ENCODE assay signal across 11 cellular contexts in the genomic region with DNA sequence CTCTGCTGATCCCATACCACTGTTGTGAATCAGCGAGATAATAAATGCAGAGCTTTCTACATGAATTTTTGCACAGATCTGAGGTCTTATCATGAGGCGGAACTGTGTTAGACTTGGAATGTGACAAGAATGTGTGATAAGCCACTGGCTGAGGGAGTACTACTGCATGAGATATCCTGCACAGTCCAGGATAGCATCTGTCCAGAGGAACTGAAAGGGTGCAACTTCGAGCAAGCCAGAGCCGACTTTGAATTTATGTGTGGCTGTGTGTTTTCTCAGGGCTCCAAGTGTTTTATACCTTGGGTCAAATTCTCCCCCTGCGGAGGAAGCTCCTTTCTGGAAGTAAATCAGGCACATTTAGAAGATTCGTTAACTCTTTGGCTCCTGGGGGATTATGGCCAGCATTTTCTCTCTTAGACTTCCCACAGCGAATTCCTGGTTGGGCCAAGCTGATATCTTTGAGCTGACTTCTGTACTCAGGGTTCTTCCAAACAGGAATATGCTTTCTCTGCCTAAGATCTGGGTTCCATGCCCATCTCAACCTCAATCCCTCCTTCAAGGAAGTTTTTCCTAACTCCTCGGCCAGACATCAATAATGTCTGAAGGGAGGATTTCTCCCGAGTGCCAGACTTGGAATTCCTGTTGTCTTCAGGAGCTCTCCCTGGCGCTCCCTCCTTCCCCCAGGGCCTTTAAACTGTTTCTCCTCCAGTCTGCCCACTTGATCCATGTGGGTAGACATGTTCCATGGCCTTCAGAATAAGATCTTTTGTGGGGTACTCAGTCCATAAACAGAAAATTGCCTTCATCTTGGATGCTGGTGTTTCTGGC. TPM values are rescaled to one million over a fixed set of nuclear protein-coding genes. Genes with fewer than 3 reads are reported as not detected.
DNase-seq lines count a peak whose midpoint lies in the region; ATAC-seq, FAIRE-seq and TF ChIP-seq lines count a peak whose summit lies in the region.
"Had no signal": no experiment of that assay in that cellular context is flagged by ENCODE, and none has a peak within 500 bp of the region (broad histone marks: within the 10 kb centered on the region; RNA-seq: fewer than 3 reads in every experiment).

No MANE protein-coding gene starts in this region.

- FAIRE-seq in pancreas (lab: Jason Lieb, UNC) = no peak

- DNase-seq in A172 (ENCODE audit: low spot score) (peak; percentile 92), LHCN-M2 (ENCODE audit: low read depth) (peak; percentile 59), chondrocyte (ENCODE audit: low spot score) (no peak), NCI-H748 treated with DMSO at 0.1 percent for 48 hours (lab: John Stamatoyannopoulos, UW) (no peak), pancreas (no peak)
- no peak for DNase-seq in activated naive CD8-positive, alpha-beta T cell treated with anti-CD3 and anti-CD28 coated beads, Interleukin-2, amount 50 U/mL, for 24 hours
- DNase-seq: T-helper 2 cell had no signal

- 69 to 77% methylated on average over 8 to 10 of the region's 10 CpGs for WGBS in mesodermal cell (ENCODE audit: insufficient coverage in 2 of 2), 2 experiments
- 53 to 57% methylated on average over 10 of the region's 10 CpGs for WGBS in pancreas, 2 donors

- no peaks in the 10 kb centered on the region for H3K27me3 ChIP-seq in pancreas
- H3K27me3 ChIP-seq: tibial nerve had no signal

- H3K4me1 Mint-ChIP-seq in chondrocyte (ENCODE audit: low read depth) = peaks cover 56% of the 10 kb centered on the region
- peaks cover 39% of the 10 kb centered on the region for H3K4me1 Mint-ChIP-seq in activated naive CD8-positive, alpha-beta T cell treated with anti-CD3 and anti-CD28 coated beads, Interleukin-2, amount 50 U/mL, for 24 hours

- no peaks in the 10 kb centered on the region for H3K9me3 Mint-ChIP-seq in chondrocyte (ENCODE audit: low read depth)
- H3K9me3 Mint-ChIP-seq in activated naive CD8-positive, alpha-beta T cell treated with anti-CD3 and anti-CD28 coated beads, Interleukin-2, amount 50 U/mL, for 24 hours = no peaks in the 10 kb centered on the region

- H3K27me3 Mint-ChIP-seq in chondrocyte (ENCODE audit: low read depth) = no peaks in the 10 kb centered on the region
- H3K27me3 Mint-ChIP-seq in activated naive CD8-positive, alpha-beta T cell treated with anti-CD3 and anti-CD28 coated beads, Interleukin-2, amount 50 U/mL, for 24 hours = peaks cover 52% of the 10 kb centered on the region

- ATAC-seq in HG03196 (IDR thresholded peaks at IDR 0.05; ENCODE audit: unreplicated experiment) (no peak), pancreas (no peak)
- ATAC-seq in activated naive CD8-positive, alpha-beta T cell treated with anti-CD3 and anti-CD28 coated beads, Interleukin-2, amount 50 U/mL, for 24 hours = no peak
- ATAC-seq: gastroesophageal sphincter had no signal

- no peak for TF ChIP-seq CTCF in chondrocyte (IDR thresholded peaks at IDR 0.05)
- no peak for TF ChIP-seq CTCF in pancreas (IDR thresholded peaks at IDR 0.05)

- H3K27ac Mint-ChIP-seq in chondrocyte (ENCODE audit: unreplicated experiment) = peak overlapping the region; percentile 18
- H3K27ac Mint-ChIP-seq in activated naive CD8-positive, alpha-beta T cell treated with anti-CD3 and anti-CD28 coated beads, Interleukin-2, amount 50 U/mL, for 24 hours = no peak overlapping the region

- peak overlapping the region; percentile 95 for H3K27ac ChIP-seq in mesodermal cell (ENCODE audit: low read depth, low read length, severe bottlenecking)
- peak overlapping the region in 1 of 4 donors; percentile 3 for H3K27ac ChIP-seq in pancreas
- H3K27ac ChIP-seq: gastroesophageal sphincter had no signal

- intact Hi-C loops in pancreas (cut with DNase I) = no loop called here

- no peaks in the 10 kb centered on the region for H3K36me3 Mint-ChIP-seq in chondrocyte (ENCODE audit: low read depth)
- H3K36me3 Mint-ChIP-seq in activated naive CD8-positive, alpha-beta T cell treated with anti-CD3 and anti-CD28 coated beads, Interleukin-2, amount 50 U/mL, for 24 hours (ENCODE audit: low read depth) = peaks cover 5% of the 10 kb centered on the region

- H3K36me3 ChIP-seq in mesodermal cell (ENCODE audit: control insufficient read depth, insufficient read depth, low read length) = peaks cover 8% of the 10 kb centered on the region
- no peaks in the 10 kb centered on the region for H3K36me3 ChIP-seq in pancreas
- H3K36me3 ChIP-seq: gastroesophageal sphincter, tibial nerve had no signal

- H3K4me3 ChIP-seq in mesodermal cell (ENCODE audit: extremely low read depth, insufficient read depth, low read length, poor library complexity, severe bottlenecking) (no peak overlapping the region), pancreas (no peak overlapping the region)

- H3K4me1 ChIP-seq in mesodermal cell (ENCODE audit: control insufficient read depth, insufficient read depth, low read length, poor library complexity, severe bottlenecking) (peaks cover 33% of the 10 kb centered on the region), pancreas (peaks cover 4 to 40% (median 9%) of the 10 kb centered on the region in 3 donors)

- H3K4me3 Mint-ChIP-seq in chondrocyte (ENCODE audit: unreplicated experiment) = no peak overlapping the region
- H3K4me3 Mint-ChIP-seq in activated naive CD8-positive, alpha-beta T cell treated with anti-CD3 and anti-CD28 coated beads, Interleukin-2, amount 50 U/mL, for 24 hours = no peak overlapping the region

- H3K9me3 ChIP-seq in mesodermal cell (ENCODE audit: control insufficient read depth, low read length) (no peaks in the 10 kb centered on the region), pancreas (no peaks in the 10 kb centered on the region)
- H3K9me3 ChIP-seq: gastroesophageal sphincter had no signal

RNA-seq across cellular contexts. Expression of a gene that starts 2.5 kb away (rescaled TPM):
- total RNA-seq in A172 (2014; rRNA removed; shearing (Covaris generic)) = not detected in 2 replicates
- total RNA-seq in LHCN-M2 (2014; rRNA removed) (197 and 202 TPM in 2 replicates), chondrocyte (43.2 to 62.1 TPM (median 58.1 TPM) in 3 replicates), pancreas (10 to 100 TPM; 23.5 to 56.4 (median 33.0) TPM)
- polyA plus RNA-seq in LHCN-M2 (2012) = 289 TPM
- 734 TPM for polyA plus RNA-seq in mesodermal cell (2013, experiment 1 of 2)
- 918 TPM for polyA plus RNA-seq in mesodermal cell (2013, experiment 2 of 2)
- polyA plus RNA-seq in pancreas = 10 to 100 TPM; 17.0 to 21.2 TPM

RNA-seq across cellular contexts. Expression of a gene that starts 48.5 kb away (rescaled TPM):
- total RNA-seq in A172 (2014; rRNA removed; shearing (Covaris generic)) = 15.9 and 21.3 TPM in 2 replicates
- total RNA-seq in LHCN-M2 (2014; rRNA removed) (33.3 and 34.8 TPM in 2 replicates), chondrocyte (10.3 to 13.9 TPM (median 10.4 TPM) in 3 replicates), pancreas (10 to 100 TPM in 1 of 6 donors, 1 to 10 TPM in 5; 3.5 to 10.3 (median 4.5) TPM)
- polyA plus RNA-seq in LHCN-M2 (2012) = 23.8 TPM
- 27.6 TPM for polyA plus RNA-seq in mesodermal cell (2013, experiment 1 of 2)
- 23.6 TPM for polyA plus RNA-seq in mesodermal cell (2013, experiment 2 of 2)
- 1 to 10 TPM; 1.8 to 4.9 TPM for polyA plus RNA-seq in pancreas

Comparison
In these comparisons a context has a peak if more than half of its experiments do, and no peak if none do; other contexts are left out.
1. DNase-seq: peak in A172 (single experiment) and LHCN-M2 (single experiment); none in chondrocyte (single experiment), NCI-H748 treated with DMSO at 0.1 percent for 48 hours (single experiment), pancreas (0 of 6) and activated naive CD8-positive, alpha-beta T cell treated with anti-CD3 and anti-CD28 coated beads, Interleukin-2, amount 50 U/mL, for 24 hours (single experiment).
2. RNA of a gene that starts 2.5 kb away (total RNA-seq): 197 to 202 TPM in LHCN-M2, 43.2 to 62.1 TPM in chondrocyte and 23.5 to 56.4 TPM in pancreas; not detected in A172; every median in the first group is over 10 times any median in the second.